ENCODE assay signal across 10 cellular contexts in genomic region chr2:55590810-55591440, GRCh38. TPM values are rescaled to one million over a fixed set of nuclear protein-coding genes. Genes with fewer than 3 reads are reported as not detected.
DNase-seq lines count a peak whose midpoint lies in the region; ATAC-seq lines count a peak whose summit lies in the region.
"Had no signal": no experiment of that assay in that cellular context is flagged by ENCODE, and none has a peak within 500 bp of the region (broad histone marks: within the 10 kb centered on the region; RNA-seq: fewer than 3 reads in every experiment).

No MANE protein-coding gene starts in this region.

- H3K27me3 Mint-ChIP-seq in effector memory CD8-positive, alpha-beta T cell = no peaks in the 10 kb centered on the region
- H3K27me3 Mint-ChIP-seq: naive B cell had no signal

- intact Hi-C loops in left ventricle myocardium superior (cut with micrococcal nuclease) = no loop called here

- ATAC-seq in GM18870 (IDR thresholded peaks at IDR 0.05; ENCODE audit: unreplicated experiment) (peak; percentile 97), left ventricle myocardium superior (no peak)
- ATAC-seq in effector memory CD8-positive, alpha-beta T cell (replicated peaks) = peak; percentile 33

- H3K4me3 Mint-ChIP-seq in effector memory CD8-positive, alpha-beta T cell = no peak overlapping the region
- H3K4me3 Mint-ChIP-seq: naive B cell had no signal

- H3K9me3 Mint-ChIP-seq in effector memory CD8-positive, alpha-beta T cell = no peaks in the 10 kb centered on the region
- H3K9me3 Mint-ChIP-seq: naive B cell had no signal

- peak; percentile 69 for DNase-seq in AG08395 (ENCODE audit: low spot score)
- peak; percentile 86 for DNase-seq in HS-5 (ENCODE audit: low read depth)
- no peak for DNase-seq in effector memory CD8-positive, alpha-beta T cell
- no peak for DNase-seq in NCI-H1048 (lab: John Stamatoyannopoulos, UW)
- DNase-seq in DMS79 treated with DMSO at 0.1 percent for 48 hours (lab: John Stamatoyannopoulos, UW) = no peak
- DNase-seq in left ventricle myocardium superior = no peak
- DNase-seq in stimulated activated CD4-positive, alpha-beta T cell treated with anti-CD3 and anti-CD28 coated beads, Interleukin-1b, Interleukin-23, amount 100 ng/mL, for 48 hours = no peak
- DNase-seq: anterior cingulate cortex, naive B cell had no signal

- H3K36me3 Mint-ChIP-seq in effector memory CD8-positive, alpha-beta T cell (ENCODE audit: insufficient read depth) = peaks cover 41% of the 10 kb centered on the region
- H3K36me3 Mint-ChIP-seq: naive B cell had no signal

- H3K27ac Mint-ChIP-seq in effector memory CD8-positive, alpha-beta T cell = peak overlapping the region; percentile 41 to 71

- H3K4me1 Mint-ChIP-seq in effector memory CD8-positive, alpha-beta T cell (ENCODE audit: low read depth in 2 of 2) = peaks cover 10 to 34% of the 10 kb centered on the region in 2 donors

RNA-seq across cellular contexts. Expression of gene PPP4R3B, which starts 26.5 kb away (rescaled TPM):
- 30.3 TPM for total RNA-seq in left ventricle myocardium superior

Comparison
In these comparisons a context has a peak if more than half of its experiments do, and no peak if none do; other contexts are left out.
1. DNase-seq: peak in AG08395 (single experiment) and HS-5 (single experiment); none in effector memory CD8-positive, alpha-beta T cell (0 of 3), NCI-H1048 (single experiment), DMS79 treated with DMSO at 0.1 percent for 48 hours (single experiment), left ventricle myocardium superior (single experiment) and stimulated activated CD4-positive, alpha-beta T cell treated with anti-CD3 and anti-CD28 coated beads, Interleukin-1b, Interleukin-23, amount 100 ng/mL, for 48 hours (single experiment).